2 cellular contexts compared by ENCODE assay signal in genomic region chr14:93880025-93880820, GRCh38.
TF ChIP-seq lines count a peak whose summit lies in the region.

No MANE protein-coding gene starts in this region.

TF ChIP-seq in A549, 52 proteins besides CTCF, POLR2A, EP300 and RAD21 (continued from another document):
- TF ChIP-seq EHF (CRISPR knock-in tag; IDR thresholded peaks at IDR 0.05) (no peak), E2F6 (IDR thresholded peaks at IDR 0.05; ENCODE audit: borderline replicate concordance, low read depth) (no peak), BCL3 (IDR thresholded peaks at IDR 0.05) (no peak), ZSCAN20 (CRISPR knock-in tag; IDR thresholded peaks at IDR 0.05) (no peak), HEYL (CRISPR knock-in tag; IDR thresholded peaks at IDR 0.05) (no peak)

TF ChIP-seq in GM23338, 12 proteins besides CTCF, POLR2A, EP300 and RAD21 (continued from another document):
- no peak for TF ChIP-seq REST (IDR thresholded peaks at IDR 0.05; ENCODE audit: unreplicated experiment)
